9 cellular contexts compared by ENCODE assay signal in genomic region chr9:97559111-97559514, GRCh38. TPM values are rescaled to one million over a fixed set of nuclear protein-coding genes. Genes with fewer than 3 reads are reported as not detected.
DNase-seq lines count a peak whose midpoint lies in the region; ATAC-seq lines count a peak whose summit lies in the region.
"Had no signal": no experiment of that assay in that cellular context is flagged by ENCODE, and none has a peak within 500 bp of the region (broad histone marks: within the 10 kb centered on the region; RNA-seq: fewer than 3 reads in every experiment).

No MANE protein-coding gene starts in this region.

- peaks cover 11% of the 10 kb centered on the region for H3K4me1 Mint-ChIP-seq in activated CD4-positive, alpha-beta T cell treated with anti-CD3 and anti-CD28 coated beads, Interleukin-2, amount 10 ng/mL, durations not matched to agents 7 days and 5 days
- H3K4me1 Mint-ChIP-seq in activated T-helper 17 cell treated with anti-CD3 and anti-CD28 coated beads, Interleukin-2, amount 50 U/mL, for 72 hours, result peaks cover 7% of the 10 kb centered on the region
- H3K4me1 Mint-ChIP-seq in stimulated activated effector memory CD8-positive, alpha-beta T cell treated with anti-CD3 and anti-CD28 coated beads, Interleukin-12 subunit alpha, Interleukin-12 subunit beta, amount 100 ng/mL, for 72 hours, result peaks cover 17% of the 10 kb centered on the region

- POLR2A ChIA-PET in activated CD4-positive, alpha-beta T cell treated with anti-CD3 and anti-CD28 coated beads, Interleukin-2, amount 10 ng/mL, durations not matched to agents 7 days and 5 days (lab: Charles Lee), result interaction anchor here (0.6 kb wide), 1 partner anchor 56 kb away, joined by 3 read pairs; no protein-coding TSS in a partner anchor

- H3K9me3 Mint-ChIP-seq in activated CD4-positive, alpha-beta T cell treated with anti-CD3 and anti-CD28 coated beads, Interleukin-2, amount 10 ng/mL, durations not matched to agents 7 days and 5 days, result no peaks in the 10 kb centered on the region
- H3K9me3 Mint-ChIP-seq in activated T-helper 17 cell treated with anti-CD3 and anti-CD28 coated beads, Interleukin-2, amount 50 U/mL, for 72 hours, result no peaks in the 10 kb centered on the region
- H3K9me3 Mint-ChIP-seq in stimulated activated effector memory CD8-positive, alpha-beta T cell treated with anti-CD3 and anti-CD28 coated beads, Interleukin-12 subunit alpha, Interleukin-12 subunit beta, amount 100 ng/mL, for 72 hours, result no peaks in the 10 kb centered on the region

- H3K27ac Mint-ChIP-seq in activated CD4-positive, alpha-beta T cell treated with anti-CD3 and anti-CD28 coated beads, Interleukin-2, amount 10 ng/mL, durations not matched to agents 7 days and 5 days, result peak overlapping the region; percentile 37
- peak overlapping the region; percentile 80 for H3K27ac Mint-ChIP-seq in activated T-helper 17 cell treated with anti-CD3 and anti-CD28 coated beads, Interleukin-2, amount 50 U/mL, for 72 hours
- H3K27ac Mint-ChIP-seq in stimulated activated effector memory CD8-positive, alpha-beta T cell treated with anti-CD3 and anti-CD28 coated beads, Interleukin-12 subunit alpha, Interleukin-12 subunit beta, amount 100 ng/mL, for 72 hours, result peak overlapping the region; percentile 8

- CTCF ChIA-PET in activated CD4-positive, alpha-beta T cell treated with anti-CD3 and anti-CD28 coated beads, Interleukin-2, amount 10 ng/mL, durations not matched to agents 7 days and 5 days (lab: Charles Lee), result interaction anchor here (1.3 kb wide), 1 partner anchor 10 kb away, joined by 3 read pairs; no protein-coding TSS in a partner anchor

- peak overlapping the region; percentile 26 for H3K4me3 Mint-ChIP-seq in activated CD4-positive, alpha-beta T cell treated with anti-CD3 and anti-CD28 coated beads, Interleukin-2, amount 10 ng/mL, durations not matched to agents 7 days and 5 days
- H3K4me3 Mint-ChIP-seq in activated T-helper 17 cell treated with anti-CD3 and anti-CD28 coated beads, Interleukin-2, amount 50 U/mL, for 72 hours, result peak overlapping the region; percentile 70
- peak overlapping the region; percentile 59 for H3K4me3 Mint-ChIP-seq in stimulated activated effector memory CD8-positive, alpha-beta T cell treated with anti-CD3 and anti-CD28 coated beads, Interleukin-12 subunit alpha, Interleukin-12 subunit beta, amount 100 ng/mL, for 72 hours

- no peaks in the 10 kb centered on the region for H3K36me3 Mint-ChIP-seq in activated CD4-positive, alpha-beta T cell treated with anti-CD3 and anti-CD28 coated beads, Interleukin-2, amount 10 ng/mL, durations not matched to agents 7 days and 5 days (ENCODE audit: low read depth)
- H3K36me3 Mint-ChIP-seq in activated T-helper 17 cell treated with anti-CD3 and anti-CD28 coated beads, Interleukin-2, amount 50 U/mL, for 72 hours (ENCODE audit: low read depth), result no peaks in the 10 kb centered on the region
- H3K36me3 Mint-ChIP-seq in stimulated activated effector memory CD8-positive, alpha-beta T cell treated with anti-CD3 and anti-CD28 coated beads, Interleukin-12 subunit alpha, Interleukin-12 subunit beta, amount 100 ng/mL, for 72 hours, result no peaks in the 10 kb centered on the region

- H3K27me3 Mint-ChIP-seq in activated CD4-positive, alpha-beta T cell treated with anti-CD3 and anti-CD28 coated beads, Interleukin-2, amount 10 ng/mL, durations not matched to agents 7 days and 5 days, result peaks cover 27% of the 10 kb centered on the region
- H3K27me3 Mint-ChIP-seq in activated T-helper 17 cell treated with anti-CD3 and anti-CD28 coated beads, Interleukin-2, amount 50 U/mL, for 72 hours, result peaks cover 23% of the 10 kb centered on the region

- ATAC-seq in HG02763 (IDR thresholded peaks at IDR 0.05; ENCODE audit: unreplicated experiment), result peak; percentile 74
- ATAC-seq in activated T-helper 17 cell treated with anti-CD3 and anti-CD28 coated beads, Interleukin-2, amount 50 U/mL, for 72 hours (replicated peaks), result peak; percentile 93
- ATAC-seq in stimulated activated effector memory CD8-positive, alpha-beta T cell treated with anti-CD3 and anti-CD28 coated beads, Interleukin-12 subunit alpha, Interleukin-12 subunit beta, amount 100 ng/mL, for 72 hours, result peak; percentile 91

- DNase-seq in activated CD4-positive, alpha-beta T cell treated with anti-CD3 and anti-CD28 coated beads, Interleukin-2, amount 10 ng/mL, durations not matched to agents 7 days and 5 days, result no peak
- DNase-seq in activated CD4-positive, alpha-beta T cell treated with anti-CD3 and anti-CD28 coated beads for 4 hours, result no peak
- no peak for DNase-seq in stimulated activated effector memory CD8-positive, alpha-beta T cell treated with anti-CD3 and anti-CD28 coated beads, Interleukin-12 subunit alpha, Interleukin-12 subunit beta, amount 100 ng/mL, for 72 hours (ENCODE audit: low spot score in 2 of 2)
- DNase-seq in middle frontal gyrus (ENCODE audit: extremely low spot score, low spot score), result no peak
- DNase-seq in OCI-M2 (lab: John Stamatoyannopoulos, UW; ENCODE audit: unreplicated experiment), result no peak
- no peak for DNase-seq in mesenteric fat pad (ENCODE audit: low spot score)

RNA-seq across cellular contexts. Expression of gene TMOD1, which starts 57.6 kb away (rescaled TPM):
- total RNA-seq in activated CD4-positive, alpha-beta T cell treated with anti-CD3 and anti-CD28 coated beads, Interleukin-2, amount 10 ng/mL, durations not matched to agents 7 days and 5 days, result under 1 TPM; 0.35 to 0.45 TPM
- total RNA-seq in activated T-helper 17 cell treated with anti-CD3 and anti-CD28 coated beads, Interleukin-2, amount 50 U/mL, for 72 hours, result 1 to 10 TPM; 2.0 to 2.5 TPM
- 5.8 TPM for total RNA-seq in mesenteric fat pad
- total RNA-seq: bronchial epithelial cell had no signal

Comparison
In these comparisons a context has a peak if more than half of its experiments do, and no peak if none do; other contexts are left out.
1. H3K27ac Mint-ChIP-seq: peak in every context shown above with its lines; median percentile 80 in activated T-helper 17 cell treated with anti-CD3 and anti-CD28 coated beads, Interleukin-2, amount 50 U/mL, for 72 hours; 37 in activated CD4-positive, alpha-beta T cell treated with anti-CD3 and anti-CD28 coated beads, Interleukin-2, amount 10 ng/mL, durations not matched to agents 7 days and 5 days; 8 in stimulated activated effector memory CD8-positive, alpha-beta T cell treated with anti-CD3 and anti-CD28 coated beads, Interleukin-12 subunit alpha, Interleukin-12 subunit beta, amount 100 ng/mL, for 72 hours.